ENCODE assay signal across 17 cellular contexts in genomic region chr19:49831592-49831991, GRCh38.
"Had no signal": no experiment of that assay in that cellular context is flagged by ENCODE, and none has a peak within 500 bp of the region (broad histone marks: within the 10 kb centered on the region; RNA-seq: fewer than 3 reads in every experiment).

No MANE protein-coding gene starts in this region.

- ATAC-seq: effector memory CD8-positive, alpha-beta T cell; left cardiac atrium; mucosa of descending colon had no signal

- H3K9ac ChIP-seq: parathyroid adenoma had no signal

- DNase-seq: activated CD4-positive, alpha-beta T cell treated with anti-CD3 and anti-CD28 coated beads for 1 hour; activated gamma-delta T cell; caudate nucleus; effector memory CD8-positive, alpha-beta T cell; esophagus squamous epithelium; left cardiac atrium; mesenchymal stem cell; mucosa of descending colon; naive B cell; sigmoid colon; spleen; stimulated activated CD4-positive, alpha-beta T cell treated with anti-CD3 and anti-CD28 coated beads, Interleukin-4, amount 100 ng/mL, for 4 hours; stimulated activated naive CD4-positive, alpha-beta T cell; T-helper 2 cell; thyroid gland; WERI-Rb-1 had no signal

- H3K4me1 ChIP-seq: esophagus squamous epithelium, parathyroid adenoma, sigmoid colon, thyroid gland had no signal

- H3K4me3 ChIP-seq: esophagus squamous epithelium, mucosa of descending colon, sigmoid colon, spleen, thyroid gland had no signal

- H3K27me3 ChIP-seq: esophagus squamous epithelium, sigmoid colon, spleen, thyroid gland had no signal

- H3K27ac ChIP-seq: parathyroid adenoma, sigmoid colon, thyroid gland, WERI-Rb-1 had no signal

- H3K9me3 ChIP-seq: esophagus squamous epithelium, mucosa of descending colon, sigmoid colon, spleen, thyroid gland had no signal
